In the genomic region with DNA sequence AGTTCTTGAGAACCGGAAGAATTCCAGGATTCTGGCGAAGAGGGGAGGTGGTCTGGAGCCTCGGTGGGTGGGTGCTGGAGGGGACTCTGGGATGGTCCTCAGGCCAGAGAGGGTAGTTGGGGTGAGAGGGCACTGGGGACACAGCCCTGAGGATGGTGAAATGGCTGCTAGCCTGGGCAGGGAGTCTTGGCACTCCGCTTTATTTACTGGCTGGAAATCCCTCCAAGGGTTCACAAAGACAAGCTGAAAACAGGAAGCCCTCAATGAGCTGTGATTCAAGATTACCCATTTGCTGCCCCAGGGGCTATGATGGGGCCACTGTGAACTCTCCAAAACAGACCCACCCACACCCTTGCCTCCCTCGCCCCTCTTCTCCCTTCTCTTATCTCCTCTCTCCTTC, we compare ENCODE assay signal across 16 cellular contexts.
DNase-seq lines count a peak whose midpoint lies in the region; ATAC-seq and TF ChIP-seq lines count a peak whose summit lies in the region.
"Had no signal": no experiment of that assay in that cellular context is flagged by ENCODE, and none has a peak within 500 bp of the region (broad histone marks: within the 10 kb centered on the region; RNA-seq: fewer than 3 reads in every experiment).

No MANE protein-coding gene starts in this region.

- TF ChIP-seq CTCF in right lobe of liver (IDR thresholded peaks at IDR 0.05) (no peak), transverse colon (IDR thresholded peaks at IDR 0.05) (no peak)

- H2AK5ac ChIP-seq in trophoblast cell (ENCODE audit: low read length): no peak overlapping the region

- H3K27me3 ChIP-seq in esophagus (ENCODE audit: control insufficient read depth in 1 of 2, insufficient read depth in 2 of 2, low read length in 2 of 2) (no peaks in the 10 kb centered on the region), right lobe of liver (no peaks in the 10 kb centered on the region), transverse colon (no peaks in the 10 kb centered on the region), trophoblast cell (ENCODE audit: insufficient read depth, low read length) (no peaks in the 10 kb centered on the region)

- 52 to 63% methylated on average over 5 of the region's 5 CpGs for WGBS in esophagus, 2 donors
- WGBS in right lobe of liver (ENCODE audit: insufficient coverage, low coverage, low lambda C conversion rate, missing lambda C conversion rate): 42% methylated on average over 4 of the region's 5 CpGs
- 49 to 63% methylated on average over 2 to 5 of the region's 5 CpGs for WGBS in transverse colon (ENCODE audit: low coverage in 1 of 2), 2 donors
- WGBS in trophoblast cell (ENCODE audit: extremely low coverage, insufficient coverage, insufficient read length): no CpG with 5 or more reads among the region's 5 CpGs

- no peak overlapping the region for H3K14ac ChIP-seq in trophoblast cell (ENCODE audit: low read length)

- no peak for TF ChIP-seq EP300 in transverse colon (IDR thresholded peaks at IDR 0.05; ENCODE audit: low read depth)

- no peak overlapping the region for H4K12ac ChIP-seq in trophoblast cell (ENCODE audit: low read depth, low read length)

- no peak overlapping the region for H3K9ac ChIP-seq in trophoblast cell (ENCODE audit: low read length)

- intact Hi-C loops in right lobe of liver (cut with DNase I) (no loop called here), transverse colon (cut with DNase I; ENCODE audit: low total_unique reads) (no loop called here)

- no peaks in the 10 kb centered on the region for H3K79me1 ChIP-seq in trophoblast cell (ENCODE audit: low read length)

- H3K27ac ChIP-seq in esophagus (ENCODE audit: low read depth in 2 of 2, low read length in 1 of 2): peak overlapping the region; percentile 16 to 40
- H3K27ac ChIP-seq in right lobe of liver: no peak overlapping the region
- peak overlapping the region; percentile 2 to 62 (median 50) for H3K27ac ChIP-seq in transverse colon
- no peak overlapping the region for H3K27ac ChIP-seq in trophoblast cell (ENCODE audit: low read depth, low read length)
- H3K27ac ChIP-seq: epithelial cell of prostate had no signal

- H2BK5ac ChIP-seq in trophoblast cell (ENCODE audit: low read depth, low read length, poor library complexity): no peak overlapping the region

- H4K8ac ChIP-seq in trophoblast cell (ENCODE audit: low read depth, low read length): no peak overlapping the region

- no peaks in the 10 kb centered on the region for H3K79me2 ChIP-seq in trophoblast cell (ENCODE audit: control insufficient read depth, insufficient read depth, low read length, poor library complexity)

- H3K4me1 ChIP-seq in esophagus (ENCODE audit: control insufficient read depth in 2 of 2, insufficient read depth in 2 of 2, low read length in 1 of 2) (peaks cover 0 to 7% of the 10 kb centered on the region in 2 donors), right lobe of liver (peaks cover 0 to 11% (median 0%) of the 10 kb centered on the region in 4 donors), transverse colon (peaks cover 0 to 3% (median 0%) of the 10 kb centered on the region in 4 donors), trophoblast cell (ENCODE audit: control insufficient read depth in 1 of 2, insufficient read depth in 2 of 2, low read length in 2 of 2) (peaks cover 3% of the 10 kb centered on the region in 2 experiments)

- DNase-seq in MV-4-11 (lab: John Stamatoyannopoulos, UW): peak; percentile 7
- DNase-seq in right lobe of liver: peak in 1 of 3 donors; percentile 65
- no peak for DNase-seq in transverse colon
- no peak for DNase-seq in DMS 273 (lab: John Stamatoyannopoulos, UW; ENCODE audit: unreplicated experiment)
- no peak for DNase-seq in AG08396 (ENCODE audit: low spot score)
- DNase-seq in KG1 (lab: John Stamatoyannopoulos, UW): no peak
- DNase-seq in trophoblast cell: no peak
- DNase-seq: activated naive CD4-positive, alpha-beta T cell treated with anti-CD3 and anti-CD28 coated beads, Interleukin-2, amount 50 U/mL, for 16 hours; glutamatergic neuron; immature natural killer cell; MM.1S; NCI-H187; NCI-H446 had no signal

- no peak overlapping the region for H3K4me3 ChIP-seq in esophagus (ENCODE audit: low read depth in 1 of 2, low read length in 2 of 2)
- H3K4me3 ChIP-seq in right lobe of liver: no peak overlapping the region
- no peak overlapping the region for H3K4me3 ChIP-seq in transverse colon
- no peak overlapping the region for H3K4me3 ChIP-seq in trophoblast cell (ENCODE audit: low read depth, low read length)
- H3K4me3 ChIP-seq: GM12878 had no signal

- TF ChIP-seq POLR2A in right lobe of liver (IDR thresholded peaks at IDR 0.05) (no peak), transverse colon (IDR thresholded peaks at IDR 0.05) (no peak)

- in situ Hi-C loops in transverse colon (cut with MboI; ENCODE audit: low pct_ligation_motif_present in 1 of 4, low pct_unique_long_range_greater_than_20kb in 1 of 4, low sequenced_read_pairs in 3 of 4): loop anchor here in 1 of 4 donors (25.0 kb wide), 1 partner anchor 241 kb away; no protein-coding TSS in a partner anchor

- no peak overlapping the region for H3K23ac ChIP-seq in trophoblast cell (ENCODE audit: low read length)

- H3K4me2 ChIP-seq in trophoblast cell (ENCODE audit: low read length): no peak overlapping the region

- peak; percentile 66 to 90 (median 69) for ATAC-seq in right lobe of liver
- ATAC-seq: GM12878 had no signal

- no peak overlapping the region for H3K4ac ChIP-seq in trophoblast cell (ENCODE audit: low read depth, low read length)

- no peak overlapping the region for H2BK120ac ChIP-seq in trophoblast cell (ENCODE audit: insufficient read depth, low read length, poor library complexity)

- peaks cover 0 to 3% of the 10 kb centered on the region in 2 donors for H3K9me3 ChIP-seq in esophagus (ENCODE audit: control insufficient read depth in 2 of 2, insufficient read depth in 1 of 2, low read depth in 1 of 2, low read length in 1 of 2)
- H3K9me3 ChIP-seq in right lobe of liver: no peaks in the 10 kb centered on the region
- H3K9me3 ChIP-seq in transverse colon: no peaks in the 10 kb centered on the region
- peaks cover 2% of the 10 kb centered on the region for H3K9me3 ChIP-seq in trophoblast cell (ENCODE audit: insufficient read depth, low read depth, low read length)

- H3K18ac ChIP-seq in trophoblast cell (ENCODE audit: low read length): no peak overlapping the region

- no peak overlapping the region for H4K91ac ChIP-seq in trophoblast cell (ENCODE audit: low read depth, low read length)

- H3K36me3 ChIP-seq in esophagus (ENCODE audit: control insufficient read depth in 2 of 2, insufficient read depth in 2 of 2, low read length in 1 of 2) (no peaks in the 10 kb centered on the region), right lobe of liver (no peaks in the 10 kb centered on the region), transverse colon (no peaks in the 10 kb centered on the region), trophoblast cell (ENCODE audit: control insufficient read depth in 1 of 2, insufficient read depth in 2 of 2, low read length in 2 of 2) (no peaks in the 10 kb centered on the region)

- H2BK12ac ChIP-seq in trophoblast cell (ENCODE audit: low read length): no peak overlapping the region

- no peak overlapping the region for H2AFZ ChIP-seq in trophoblast cell (ENCODE audit: insufficient read depth, low read length, poor library complexity)

Comparison
In these comparisons a context has a peak if more than half of its experiments do, and no peak if none do; other contexts are left out.
1. H3K27ac ChIP-seq: peak in esophagus (2 of 2) and transverse colon (4 of 4); none in right lobe of liver (0 of 3) and trophoblast cell (single experiment).